Comparison of ENCODE assay signal across 18 cellular contexts in the genomic region with DNA sequence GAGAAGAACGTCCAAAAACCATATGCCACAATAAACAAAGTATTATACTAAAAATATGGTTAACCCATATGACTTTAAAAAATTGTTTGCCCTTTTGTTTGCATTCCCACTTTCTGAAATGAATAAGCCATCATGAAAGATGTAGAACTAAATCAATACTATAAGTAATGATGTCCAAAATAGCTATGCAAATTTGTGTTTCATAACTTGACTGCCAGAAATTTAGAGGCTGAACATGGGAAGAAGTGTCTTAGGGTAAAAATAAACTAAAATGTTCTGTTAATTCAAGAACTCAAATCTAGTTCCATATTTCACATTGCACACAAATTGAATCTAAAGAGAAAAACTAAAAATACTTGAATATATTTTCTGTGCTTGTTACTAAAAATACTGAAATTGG.
"Had no signal": no experiment of that assay in that cellular context is flagged by ENCODE, and none has a peak within 500 bp of the region (broad histone marks: within the 10 kb centered on the region; RNA-seq: fewer than 3 reads in every experiment).

No MANE protein-coding gene starts in this region.

- H3K4me1 ChIP-seq: colonic mucosa, foreskin keratinocyte, sigmoid colon, stomach had no signal

- FAIRE-seq: endothelial cell of umbilical vein, urothelium cell line had no signal

- H3K9me3 ChIP-seq: colonic mucosa, neutrophil, sigmoid colon, stomach had no signal

- ATAC-seq: foreskin keratinocyte; naive thymus-derived CD8-positive, alpha-beta T cell had no signal

- H3K4me3 ChIP-seq: colonic mucosa, sigmoid colon, skin epidermis, stomach had no signal

- H3K36me3 ChIP-seq: colonic mucosa, neutrophil, sigmoid colon, stomach had no signal

- H3K27ac ChIP-seq: colonic mucosa, foreskin keratinocyte, neutrophil, sigmoid colon, skin epidermis, stomach had no signal

- H3K27me3 ChIP-seq: colonic mucosa, foreskin keratinocyte, neutrophil, sigmoid colon, stomach had no signal

- DNase-seq: colonic mucosa; effector CD4-positive, alpha-beta T cell; endodermal cell; erythroblast; foreskin keratinocyte; kidney glomerular epithelial cell; mesendoderm; naive thymus-derived CD8-positive, alpha-beta T cell; posterior cingulate gyrus; sigmoid colon; stimulated activated CD4-positive, alpha-beta T cell treated with anti-CD3 and anti-CD28 coated beads, Interleukin-2, amount 100 ng/mL, for 24 hours; stimulated activated naive CD4-positive, alpha-beta T cell; stomach; substantia nigra had no signal
